25 cellular contexts compared by ENCODE assay signal in genomic region chr3:73206006-73206405, GRCh38.
"Had no signal": no experiment of that assay in that cellular context is flagged by ENCODE, and none has a peak within 500 bp of the region (broad histone marks: within the 10 kb centered on the region; RNA-seq: fewer than 3 reads in every experiment).

No MANE protein-coding gene starts in this region.

- H3K4me3 Mint-ChIP-seq: activated CD4-positive, alpha-beta memory T cell treated with anti-CD3 and anti-CD28 coated beads for 36 hours; activated CD4-positive, alpha-beta T cell treated with anti-CD3 and anti-CD28 coated beads, Interleukin-2, amount 10 ng/mL, durations not matched to agents 7 days and 5 days; activated naive CD4-positive, alpha-beta T cell treated with anti-CD3 and anti-CD28 coated beads for 36 hours; activated naive CD8-positive, alpha-beta T cell; activated T-helper 17 cell treated with anti-CD3 and anti-CD28 coated beads, Interleukin-2, amount 50 U/mL, for 72 hours; T-cell had no signal

- DNase-seq: activated CD4-positive, alpha-beta memory T cell treated with anti-CD3 and anti-CD28 coated beads for 36 hours; activated CD4-positive, alpha-beta T cell treated with anti-CD3 and anti-CD28 coated beads, Interleukin-2, amount 10 ng/mL, durations not matched to agents 7 days and 5 days; activated CD4-positive, CD25-positive, alpha-beta regulatory T cell; activated gamma-delta T cell; activated naive CD4-positive, alpha-beta T cell treated with anti-CD3 and anti-CD28 coated beads for 36 hours; activated T-cell treated with anti-CD3 and anti-CD28 coated beads for 4 hours; activated T-cell treated with anti-CD3 and anti-CD28 coated beads, Interleukin-2, amount 50 U/mL, for 48 hours; amygdala; brain microvascular endothelial cell; Kasumi-1; KBM-7; NCI-H1105 treated with DMSO at 0.1 percent for 48 hours; NCI-H1694 treated with DMSO at 0.1 percent for 48 hours; NCI-H2029 treated with DMSO at 0.1 percent for 48 hours; NCI-H510A treated with DMSO at 0.1 percent for 48 hours; NK-92 treated with Interleukin-12 subunit alpha and Interleukin-12 subunit beta, amount 100 ng/mL, for 24 hours; Peyer's patch; SHP77 treated with DMSO at 0.1 percent for 48 hours; T-cell; T-helper 2 cell; T1000 had no signal

- H3K36me3 Mint-ChIP-seq: activated CD4-positive, alpha-beta memory T cell treated with anti-CD3 and anti-CD28 coated beads for 36 hours; activated naive CD8-positive, alpha-beta T cell; T-cell had no signal

- H3K9me3 Mint-ChIP-seq: activated CD4-positive, alpha-beta memory T cell treated with anti-CD3 and anti-CD28 coated beads for 36 hours; activated CD4-positive, alpha-beta T cell treated with anti-CD3 and anti-CD28 coated beads, Interleukin-2, amount 10 ng/mL, durations not matched to agents 7 days and 5 days; activated naive CD4-positive, alpha-beta T cell treated with anti-CD3 and anti-CD28 coated beads for 36 hours; T-cell had no signal

- H3K4me1 Mint-ChIP-seq: activated CD4-positive, alpha-beta T cell treated with anti-CD3 and anti-CD28 coated beads, Interleukin-2, amount 10 ng/mL, durations not matched to agents 7 days and 5 days; activated T-helper 17 cell treated with anti-CD3 and anti-CD28 coated beads, Interleukin-2, amount 50 U/mL, for 72 hours; T-cell had no signal

- H3K27ac Mint-ChIP-seq: activated CD4-positive, alpha-beta memory T cell treated with anti-CD3 and anti-CD28 coated beads for 36 hours; activated CD4-positive, alpha-beta T cell treated with anti-CD3 and anti-CD28 coated beads, Interleukin-2, amount 10 ng/mL, durations not matched to agents 7 days and 5 days; activated naive CD4-positive, alpha-beta T cell treated with anti-CD3 and anti-CD28 coated beads for 36 hours; activated naive CD8-positive, alpha-beta T cell; activated T-helper 17 cell treated with anti-CD3 and anti-CD28 coated beads, Interleukin-2, amount 50 U/mL, for 72 hours; T-cell had no signal

- H3K4me1 ChIP-seq: Peyer's patch had no signal

- H3K27ac ChIP-seq: brain microvascular endothelial cell, cardiac muscle cell, Peyer's patch, VCaP had no signal

- H3K36me3 ChIP-seq: brain microvascular endothelial cell, cardiac muscle cell, Peyer's patch had no signal

- ATAC-seq: activated T-helper 17 cell treated with anti-CD3 and anti-CD28 coated beads, Interleukin-2, amount 50 U/mL, for 72 hours; T-cell had no signal

- H3K9me3 ChIP-seq: Peyer's patch had no signal

- H3K4me3 ChIP-seq: cardiac muscle cell, Peyer's patch had no signal

- H3K27me3 ChIP-seq: brain microvascular endothelial cell, cardiac muscle cell, Peyer's patch had no signal

- H3K27me3 Mint-ChIP-seq: activated CD4-positive, alpha-beta memory T cell treated with anti-CD3 and anti-CD28 coated beads for 36 hours; activated naive CD8-positive, alpha-beta T cell had no signal
